ENCODE assay signal across 7 cellular contexts in genomic region chr3:195658381-195659135, GRCh38.
A peak's percentile ranks its signal among the peaks of the same experiment; 100 is the strongest.
DNase-seq lines count a peak whose midpoint lies in the region; ATAC-seq, FAIRE-seq and TF ChIP-seq lines count a peak whose summit lies in the region.
"Not testable (repeated sequence)": the region's sequence is repeated elsewhere in the genome, so short reads cannot be mapped to it uniquely, and the experiment has no call there.

No MANE protein-coding gene starts in this region.

- H3K79me2 ChIP-seq in HCT116 (ENCODE audit: insufficient read depth, low read length): not testable (repeated sequence)

- not testable (repeated sequence) for TF ChIP-seq RAD21 in HCT116 (IDR thresholded peaks at IDR 0.05; ENCODE audit: low read depth)

- not testable (repeated sequence) for H3K4me1 ChIP-seq in HCT116 (ENCODE audit: control insufficient read depth in 1 of 2, insufficient read depth in 2 of 2, low read length in 2 of 2)

- not testable (repeated sequence) for H3K9me2 ChIP-seq in HCT116 (ENCODE audit: insufficient read depth)

- CTCF ChIA-PET in HCT116 (lab: Charles Lee): not testable (repeated sequence)

- not testable (repeated sequence) for TF ChIP-seq CTCF in HCT116 (IDR thresholded peaks at IDR 0.05 in 2 of 3, conservative IDR thresholded peaks at IDR 0.05 in 1 of 3; ENCODE audit: borderline replicate concordance in 1 of 3, insufficient read depth in 1 of 3, low read depth in 2 of 3, low read length in 2 of 3); WI38 (IDR thresholded peaks at IDR 0.05; ENCODE audit: low read depth, low read length); bronchial epithelial cell (IDR thresholded peaks at IDR 0.05; ENCODE audit: insufficient read depth, low read length, severe bottlenecking); progenitor cell of endocrine pancreas (IDR thresholded peaks at IDR 0.05; ENCODE audit: unreplicated experiment)

- DNase-seq in HCT116 (ENCODE audit: low read depth, low spot score); bronchial epithelial cell (ENCODE audit: low read depth); progenitor cell of endocrine pancreas (ENCODE audit: low spot score, unreplicated experiment): not testable (repeated sequence)

- not testable (repeated sequence) for H2AFZ ChIP-seq in HCT116 (ENCODE audit: low read depth, low read length, poor library complexity, severe bottlenecking)

- not testable (repeated sequence) for H3K9me3 ChIP-seq in HCT116 (ENCODE audit: control insufficient read depth in 1 of 2, insufficient read depth in 1 of 2, low read depth in 1 of 2, low read length in 2 of 2); iPS-18c (ENCODE audit: control insufficient read depth, insufficient read depth, low read length)

- not testable (repeated sequence) for H3K27me3 Mint-ChIP-seq in progenitor cell of endocrine pancreas

- H3K36me3 Mint-ChIP-seq in progenitor cell of endocrine pancreas (ENCODE audit: insufficient read depth): not testable (repeated sequence)

- H3K9me3 Mint-ChIP-seq in progenitor cell of endocrine pancreas (ENCODE audit: low read depth): not testable (repeated sequence)

- TF ChIP-seq POLR2A in HCT116 (IDR thresholded peaks at IDR 0.05; ENCODE audit: borderline replicate concordance, extremely low read depth, insufficient read depth, insufficient read length): not testable (repeated sequence)

- H3K27me3 ChIP-seq in HCT116 (ENCODE audit: insufficient read depth, low read length); bronchial epithelial cell (ENCODE audit: control insufficient read depth, insufficient read depth, low read length): not testable (repeated sequence)

- FAIRE-seq in bronchial epithelial cell (lab: Jason Lieb, UNC): not testable (repeated sequence)

- H3K36me3 ChIP-seq in HCT116 (ENCODE audit: control insufficient read depth in 1 of 2, insufficient read depth in 2 of 2, low read length in 2 of 2); bronchial epithelial cell (ENCODE audit: control insufficient read depth, insufficient read depth, low read length): not testable (repeated sequence)

- RAD21 ChIA-PET in HCT116 (lab: Charles Lee; ENCODE audit: low non-redundant PET in 1 of 2, low total read pairs in 2 of 2, uncharacterized antibody in 2 of 2, unreplicated experiment in 2 of 2): not testable (repeated sequence)

- H3K4me1 Mint-ChIP-seq in progenitor cell of endocrine pancreas (ENCODE audit: low read depth): not testable (repeated sequence)

- intact Hi-C loops in HCT116 (cut with micrococcal nuclease): loop anchor here (10.0 kb wide), 1 partner anchor 116 kb away; no protein-coding TSS in a partner anchor

- POLR2A ChIA-PET in HCT116 (lab: Charles Lee): not testable (repeated sequence)

- H3K27ac ChIP-seq in HCT116 (ENCODE audit: low read depth, low read length): peak overlapping the region; percentile 55

- not testable (repeated sequence) for BruUV-seq in HCT116 (replicated peaks; lab: Mats Ljungman, UMichigan)

- not testable (repeated sequence) for H4K20me1 ChIP-seq in HCT116 (ENCODE audit: insufficient read depth)

- ATAC-seq in GM18870 (IDR thresholded peaks at IDR 0.05; ENCODE audit: unreplicated experiment): peak; percentile 16
- peak; percentile 75 for ATAC-seq in HCT116
- ATAC-seq in HG03460 (IDR thresholded peaks at IDR 0.05; ENCODE audit: unreplicated experiment): peak; percentile 49

- H3K4me2 ChIP-seq in HCT116 (ENCODE audit: low read length): peak overlapping the region; percentile 45

- not testable (repeated sequence) for H3K27ac Mint-ChIP-seq in progenitor cell of endocrine pancreas

- peak overlapping the region; percentile 72 for H3K9ac ChIP-seq in HCT116 (ENCODE audit: low read length)

- H3K4me3 Mint-ChIP-seq in progenitor cell of endocrine pancreas (ENCODE audit: low read depth): peak overlapping the region; percentile 44

- H3K4me3 ChIP-seq in HCT116 (replicated peaks in 1 of 2; ENCODE audit: low read depth in 1 of 2, low read length in 2 of 2): peak overlapping the region; percentile 37 to 63
- peak overlapping the region; percentile 62 for H3K4me3 ChIP-seq in WI38 (ENCODE audit: low read depth, low read length)
- H3K4me3 ChIP-seq in bronchial epithelial cell (ENCODE audit: low read depth, low read length): peak overlapping the region; percentile 53
- H3K4me3 ChIP-seq in iPS-18c (ENCODE audit: insufficient read depth, low read depth, low read length): peak overlapping the region; percentile 57; the same call in 1 of the 2 replicates

Comparison
In these comparisons a context has a peak if more than half of its experiments do, and no peak if none do; other contexts are left out.
1. ATAC-seq: peak in every context shown above with its lines; median percentile 75 in HCT116; 49 in HG03460; 16 in GM18870.